ENCODE assay signal across 16 cellular contexts in genomic region chr4:181645489-181645888, GRCh38.
A peak's percentile ranks its signal among the peaks of the same experiment; 100 is the strongest.
DNase-seq lines count a peak whose midpoint lies in the region; ATAC-seq and TF ChIP-seq lines count a peak whose summit lies in the region.
"Had no signal": no experiment of that assay in that cellular context is flagged by ENCODE, and none has a peak within 500 bp of the region (broad histone marks: within the 10 kb centered on the region; RNA-seq: fewer than 3 reads in every experiment).

No MANE protein-coding gene starts in this region.

- peak in 1 of 2 experiments; percentile 11; a peak in 1 of 4 replicates for TF ChIP-seq EP300 in SK-N-SH (IDR thresholded peaks at IDR 0.05; ENCODE audit: borderline replicate concordance in 1 of 2, low read depth in 1 of 2, low read length in 1 of 2)

- TF ChIP-seq RAD21 in SK-N-SH (IDR thresholded peaks at IDR 0.05; ENCODE audit: low read length) = no peak

- H4K20me1 ChIP-seq in SK-N-SH (ENCODE audit: insufficient read depth) = no peaks in the 10 kb centered on the region
- H4K20me1 ChIP-seq: BLaER1 treated with 17β-estradiol and CSF1 and Interleukin-3, amounts not matched to agents 10 nM and 100 nM had no signal

- POLR2A ChIA-PET in SK-N-SH (lab: Yijun Ruan, JAX) = no interaction called here

- H3K27ac ChIP-seq in SK-N-SH (ENCODE audit: low read depth in 2 of 2, low read length in 1 of 2) = no peak overlapping the region
- H3K27ac ChIP-seq: BLaER1 treated with 17β-estradiol and CSF1 and Interleukin-3, amounts not matched to agents 10 nM and 100 nM; HL-60 had no signal

- no peaks in the 10 kb centered on the region for H3K79me2 ChIP-seq in SK-N-SH (ENCODE audit: insufficient read depth)

- H3K36me3 ChIP-seq in SK-N-SH (replicated peaks in 1 of 2; ENCODE audit: control insufficient read depth in 1 of 2, insufficient read depth in 2 of 2, low read length in 1 of 2) = no peaks in the 10 kb centered on the region
- H3K36me3 ChIP-seq: BLaER1 treated with 17β-estradiol and CSF1 and Interleukin-3, amounts not matched to agents 10 nM and 100 nM had no signal

- H3K9me3 ChIP-seq in SK-N-SH = no peaks in the 10 kb centered on the region

- H3K27me3 ChIP-seq in SK-N-SH (ENCODE audit: insufficient read depth) = no peaks in the 10 kb centered on the region
- H3K27me3 ChIP-seq: BLaER1 treated with 17β-estradiol and CSF1 and Interleukin-3, amounts not matched to agents 10 nM and 100 nM had no signal

- DNase-seq in NCI-H748 (lab: John Stamatoyannopoulos, UW; ENCODE audit: unreplicated experiment) = peak; percentile 8
- DNase-seq in NCI-H748 treated with DMSO at 0.1 percent for 48 hours (lab: John Stamatoyannopoulos, UW) = no peak
- DNase-seq in NCI-H2227 (lab: John Stamatoyannopoulos, UW; ENCODE audit: unreplicated experiment) = peak; percentile 31
- no peak for DNase-seq in SK-N-SH
- no peak for DNase-seq in stimulated activated CD4-positive, alpha-beta T cell treated with anti-CD3 and anti-CD28 coated beads, Interleukin-1b, Interleukin-23, amount 100 ng/mL, for 48 hours
- no peak for DNase-seq in SIG-M5 treated with dmso at 0.1 percent for 504 hours (lab: John Stamatoyannopoulos, UW; ENCODE audit: unreplicated experiment)
- no peak for DNase-seq in left lobe of liver (ENCODE audit: low spot score)
- DNase-seq: CD8-positive, alpha-beta T cell; DMS 273 treated with DMSO at 0.1 percent for 48 hours; DMS53; GDM1; HFFc6 had no signal

- no peak for ATAC-seq in left lobe of liver
- ATAC-seq: CD8-positive, alpha-beta T cell; GM23338; HCT116 had no signal

- 27% methylated on average over 2 of the region's 2 CpGs for WGBS in SK-N-SH (ENCODE audit: low lambda C conversion rate)

- H3K4me1 ChIP-seq in SK-N-SH (ENCODE audit: control insufficient read depth in 1 of 2, insufficient read depth in 2 of 2, low read depth in 1 of 2, low read length in 1 of 2) = no peaks in the 10 kb centered on the region

- TF ChIP-seq CTCF in SK-N-SH (IDR thresholded peaks at IDR 0.05) = no peak

- H3K9me2 ChIP-seq in SK-N-SH = no peaks in the 10 kb centered on the region

- H3F3A ChIP-seq in SK-N-SH (replicated peaks; ENCODE audit: insufficient read depth) = no peaks in the 10 kb centered on the region

- H2AFZ ChIP-seq in SK-N-SH (ENCODE audit: low read depth) = no peak overlapping the region
- H2AFZ ChIP-seq: GM23338 had no signal

- no peak overlapping the region for H3K9ac ChIP-seq in SK-N-SH
- H3K9ac ChIP-seq: BLaER1 treated with 17β-estradiol and CSF1 and Interleukin-3, amounts not matched to agents 10 nM and 100 nM had no signal

- H3K4me2 ChIP-seq in SK-N-SH = no peak overlapping the region
- H3K4me2 ChIP-seq: BLaER1 treated with 17β-estradiol and CSF1 and Interleukin-3, amounts not matched to agents 10 nM and 100 nM; GM23338 had no signal

- CTCF ChIA-PET in SK-N-SH (lab: Yijun Ruan, JAX) = no interaction called here

- no peak overlapping the region for H3K4me3 ChIP-seq in SK-N-SH (ENCODE audit: low read depth in 2 of 2, low read length in 1 of 2)
- H3K4me3 ChIP-seq: BLaER1 treated with 17β-estradiol and CSF1 and Interleukin-3, amounts not matched to agents 10 nM and 100 nM; GM23338 had no signal

TF ChIP-seq in SK-N-SH, 30 proteins besides CTCF, POLR2A, EP300 and RAD21:
- TF ChIP-seq NFIC (IDR thresholded peaks at IDR 0.05; ENCODE audit: borderline replicate concordance) (peak; percentile 44; the same call in 1 of the 2 replicates), PBX3 (IDR thresholded peaks at IDR 0.05) (peak; percentile 56), POLR2AphosphoS5 (IDR thresholded peaks at IDR 0.05; ENCODE audit: low read depth, low read length) (no peak)

Comparison
In these comparisons a context has a peak if more than half of its experiments do, and no peak if none do; other contexts are left out.
1. DNase-seq: peak in NCI-H748 (single experiment) and NCI-H2227 (single experiment); none in NCI-H748 treated with DMSO at 0.1 percent for 48 hours (single experiment), SK-N-SH (single experiment), stimulated activated CD4-positive, alpha-beta T cell treated with anti-CD3 and anti-CD28 coated beads, Interleukin-1b, Interleukin-23, amount 100 ng/mL, for 48 hours (single experiment), SIG-M5 treated with dmso at 0.1 percent for 504 hours (single experiment) and left lobe of liver (single experiment).